8 cellular contexts compared by ENCODE assay signal in the genomic region with DNA sequence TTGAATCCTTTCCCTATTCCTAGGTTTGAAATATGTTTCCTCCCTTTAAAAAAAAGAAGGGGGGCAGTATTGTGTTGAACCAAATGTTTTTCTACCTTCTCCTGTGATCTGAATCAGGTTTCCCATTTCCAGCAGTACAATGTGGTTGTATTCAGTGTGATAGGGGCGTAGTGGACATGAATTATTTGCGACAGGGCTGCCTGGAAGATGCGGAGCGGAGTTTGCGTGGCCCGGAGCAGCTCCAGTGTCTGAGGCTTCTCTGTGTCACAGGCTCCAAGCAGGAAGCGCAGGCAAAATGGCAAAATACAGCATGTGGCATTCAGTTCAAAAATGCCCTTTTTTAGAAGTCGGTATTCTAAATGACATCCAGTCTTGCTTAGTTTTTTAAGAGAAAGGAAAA.
DNase-seq lines count a peak whose midpoint lies in the region; ATAC-seq and TF ChIP-seq lines count a peak whose summit lies in the region.

No MANE protein-coding gene starts in this region.

- peaks cover 38% of the 10 kb centered on the region for H3K4me1 ChIP-seq in HEK293 (ENCODE audit: control insufficient read depth, insufficient read depth, low read length)

- no peaks in the 10 kb centered on the region for H3K36me3 ChIP-seq in HEK293 (ENCODE audit: control insufficient read depth in 2 of 2, insufficient read depth in 1 of 2, low read length in 2 of 2)

- no peaks in the 10 kb centered on the region for H3K36me3 Mint-ChIP-seq in T-helper 17 cell (ENCODE audit: low read depth)

- in situ Hi-C loops in astrocyte of the spinal cord (cut with HindIII; ENCODE audit: low sequenced_read_pairs): no loop called here

- H3K9me3 ChIP-seq in HEK293 (ENCODE audit: control insufficient read depth, insufficient read depth, low read depth, low read length) (no peaks in the 10 kb centered on the region), T-helper 17 cell (ENCODE audit: control insufficient read depth, low read length, poor library complexity, severe bottlenecking) (no peaks in the 10 kb centered on the region)

- H3K27me3 Mint-ChIP-seq in T-helper 17 cell: no peaks in the 10 kb centered on the region

- H3K27ac Mint-ChIP-seq in T-helper 17 cell: peak overlapping the region; percentile 98

- ATAC-seq in T-helper 17 cell (peak; percentile 59), HG03039 (IDR thresholded peaks at IDR 0.05; ENCODE audit: unreplicated experiment) (no peak)

- H3K4me1 Mint-ChIP-seq in T-helper 17 cell: peaks cover 29% of the 10 kb centered on the region

- POLR2A ChIA-PET in HEK293 (lab: Yijun Ruan, JAX): no interaction called here

- CTCF ChIA-PET in HEK293 (lab: Yijun Ruan, JAX): interaction anchor here (0.7 kb wide), 1 partner anchor 75 kb away, joined by 3 read pairs; no protein-coding TSS in a partner anchor

- no peak; the same call in 1 of the 2 replicates for TF ChIP-seq CTCF in HEK293 (tag by site-specific recombination; IDR thresholded peaks at IDR 0.05)
- TF ChIP-seq CTCF in astrocyte of the spinal cord (IDR thresholded peaks at IDR 0.05; ENCODE audit: low read depth, low read length): no peak

- H3K4me3 ChIP-seq in HEK293 (ENCODE audit: low read depth, low read length) (peak overlapping the region; percentile 69), astrocyte of the spinal cord (ENCODE audit: low read depth, low read length) (peak overlapping the region; percentile 57)

- peak overlapping the region; percentile 62 for H3K27ac ChIP-seq in HEK293 (ENCODE audit: extremely low read depth, low read depth, low read length)

- peak overlapping the region; percentile 96 for H3K4me3 Mint-ChIP-seq in T-helper 17 cell

- DNase-seq in DMS 273 treated with DMSO at 0.1 percent for 48 hours (lab: John Stamatoyannopoulos, UW) (peak; percentile 55), NCI-H1694 treated with DMSO at 0.1 percent for 48 hours (lab: John Stamatoyannopoulos, UW) (peak; percentile 74), T-helper 17 cell (peak; percentile 28 to 57 (median 48)), astrocyte of the spinal cord (ENCODE audit: low read depth, low spot score) (peak; percentile 96), hippocampal formation (lab: John Stamatoyannopoulos, UW) (peak; percentile 84 to 94), renal cortical epithelial cell (ENCODE audit: low read depth) (peak; percentile 77)

TF ChIP-seq in HEK293, 187 proteins besides CTCF, POLR2A, EP300 and RAD21 (continues in another document):
- TF ChIP-seq, protein P1, sequence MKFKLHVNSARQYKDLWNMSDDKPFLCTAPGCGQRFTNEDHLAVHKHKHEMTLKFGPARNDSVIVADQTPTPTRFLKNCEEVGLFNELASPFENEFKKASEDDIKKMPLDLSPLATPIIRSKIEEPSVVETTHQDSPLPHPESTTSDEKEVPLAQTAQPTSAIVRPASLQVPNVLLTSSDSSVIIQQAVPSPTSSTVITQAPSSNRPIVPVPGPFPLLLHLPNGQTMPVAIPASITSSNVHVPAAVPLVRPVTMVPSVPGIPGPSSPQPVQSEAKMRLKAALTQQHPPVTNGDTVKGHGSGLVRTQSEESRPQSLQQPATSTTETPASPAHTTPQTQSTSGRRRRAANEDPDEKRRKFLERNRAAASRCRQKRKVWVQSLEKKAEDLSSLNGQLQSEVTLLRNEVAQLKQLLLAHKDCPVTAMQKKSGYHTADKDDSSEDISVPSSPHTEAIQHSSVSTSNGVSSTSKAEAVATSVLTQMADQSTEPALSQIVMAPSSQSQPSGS (tag by site-specific recombination; IDR thresholded peaks at IDR 0.05; ENCODE audit: low read depth): no peak
- TF ChIP-seq SETDB1 (IDR thresholded peaks at IDR 0.05; ENCODE audit: insufficient read length, low read length) (no peak), ZNF350 (tag by site-specific recombination; IDR thresholded peaks at IDR 0.05) (no peak), ZNF670 (tag by site-specific recombination; IDR thresholded peaks at IDR 0.05; ENCODE audit: low read depth) (no peak), ZNF311 (tag by site-specific recombination; IDR thresholded peaks at IDR 0.05; ENCODE audit: borderline replicate concordance) (no peak), ZNF335 (tag by site-specific recombination; conservative IDR thresholded peaks at IDR 0.05) (peak; percentile 15), ZNF776 (tag by site-specific recombination; IDR thresholded peaks at IDR 0.05; ENCODE audit: borderline replicate concordance) (no peak), ZNF596 (tag by site-specific recombination; IDR thresholded peaks at IDR 0.05) (no peak), HOXC10 (CRISPR knock-in tag; IDR thresholded peaks at IDR 0.05) (peak; percentile 82; the same call in 1 of the 2 replicates), KLF8 (tag by site-specific recombination; IDR thresholded peaks at IDR 0.05) (peak; percentile 77), SP3 (tag by site-specific recombination; IDR thresholded peaks at IDR 0.05) (0 out of 2 replicates have a peak, but pooled peaks have one; percentile 15), IKZF3 (tag by site-specific recombination; IDR thresholded peaks at IDR 0.05) (peak; percentile 16; the same call in 1 of the 2 replicates), ZNF274 (IDR thresholded peaks at IDR 0.05; ENCODE audit: low read length) (no peak), ZNF274 (tag by site-specific recombination; IDR thresholded peaks at IDR 0.05; ENCODE audit: borderline replicate concordance) (no peak), TCF7L2 (IDR thresholded peaks at IDR 0.05; ENCODE audit: borderline replicate concordance, low read depth, low read length) (no peak), BCL11B (tag by site-specific recombination; IDR thresholded peaks at IDR 0.05; ENCODE audit: low read depth) (no peak), BCL11A (tag by site-specific recombination; IDR thresholded peaks at IDR 0.05; ENCODE audit: low read depth) (no peak), ZNF184 (tag by site-specific recombination; IDR thresholded peaks at IDR 0.05) (peak; percentile 79; the same call in 1 of the 2 replicates), ZNF248 (tag by site-specific recombination; IDR thresholded peaks at IDR 0.05) (no peak), KLF7 (tag by site-specific recombination; IDR thresholded peaks at IDR 0.05; ENCODE audit: borderline replicate concordance) (no peak; the same call in 1 of the 2 replicates), ZNF132 (tag by site-specific recombination; IDR thresholded peaks at IDR 0.05; ENCODE audit: borderline replicate concordance) (no peak), SP7 (tag by site-specific recombination; IDR thresholded peaks at IDR 0.05) (peak; percentile 34; the same call in 1 of the 2 replicates), GLI2 (tag by site-specific recombination; IDR thresholded peaks at IDR 0.05; ENCODE audit: borderline replicate concordance, low read depth) (no peak)
- TF ChIP-seq, protein P2, sequence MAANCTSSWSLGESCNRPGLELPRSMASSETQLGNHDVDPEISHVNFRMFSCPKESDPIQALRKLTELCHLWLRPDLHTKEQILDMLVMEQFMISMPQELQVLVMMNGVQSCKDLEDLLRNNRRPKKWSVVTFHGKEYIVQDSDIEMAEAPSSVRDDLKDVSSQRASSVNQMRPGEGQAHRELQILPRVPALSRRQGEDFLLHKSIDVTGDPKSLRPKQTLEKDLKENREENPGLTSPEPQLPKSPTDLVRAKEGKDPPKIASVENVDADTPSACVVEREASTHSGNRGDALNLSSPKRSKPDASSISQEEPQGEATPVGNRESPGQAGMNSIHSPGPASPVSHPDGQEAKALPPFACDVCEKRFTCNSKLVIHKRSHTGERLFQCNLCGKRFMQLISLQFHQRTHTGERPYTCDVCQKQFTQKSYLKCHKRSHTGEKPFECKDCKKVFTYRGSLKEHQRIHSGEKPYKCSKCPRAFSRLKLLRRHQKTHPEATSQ (tag by site-specific recombination; IDR thresholded peaks at IDR 0.05): no peak
- TF ChIP-seq, protein P3, sequence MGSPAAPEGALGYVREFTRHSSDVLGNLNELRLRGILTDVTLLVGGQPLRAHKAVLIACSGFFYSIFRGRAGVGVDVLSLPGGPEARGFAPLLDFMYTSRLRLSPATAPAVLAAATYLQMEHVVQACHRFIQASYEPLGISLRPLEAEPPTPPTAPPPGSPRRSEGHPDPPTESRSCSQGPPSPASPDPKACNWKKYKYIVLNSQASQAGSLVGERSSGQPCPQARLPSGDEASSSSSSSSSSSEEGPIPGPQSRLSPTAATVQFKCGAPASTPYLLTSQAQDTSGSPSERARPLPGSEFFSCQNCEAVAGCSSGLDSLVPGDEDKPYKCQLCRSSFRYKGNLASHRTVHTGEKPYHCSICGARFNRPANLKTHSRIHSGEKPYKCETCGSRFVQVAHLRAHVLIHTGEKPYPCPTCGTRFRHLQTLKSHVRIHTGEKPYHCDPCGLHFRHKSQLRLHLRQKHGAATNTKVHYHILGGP (tag by site-specific recombination; IDR thresholded peaks at IDR 0.05): no peak
- TF ChIP-seq, protein P4, sequence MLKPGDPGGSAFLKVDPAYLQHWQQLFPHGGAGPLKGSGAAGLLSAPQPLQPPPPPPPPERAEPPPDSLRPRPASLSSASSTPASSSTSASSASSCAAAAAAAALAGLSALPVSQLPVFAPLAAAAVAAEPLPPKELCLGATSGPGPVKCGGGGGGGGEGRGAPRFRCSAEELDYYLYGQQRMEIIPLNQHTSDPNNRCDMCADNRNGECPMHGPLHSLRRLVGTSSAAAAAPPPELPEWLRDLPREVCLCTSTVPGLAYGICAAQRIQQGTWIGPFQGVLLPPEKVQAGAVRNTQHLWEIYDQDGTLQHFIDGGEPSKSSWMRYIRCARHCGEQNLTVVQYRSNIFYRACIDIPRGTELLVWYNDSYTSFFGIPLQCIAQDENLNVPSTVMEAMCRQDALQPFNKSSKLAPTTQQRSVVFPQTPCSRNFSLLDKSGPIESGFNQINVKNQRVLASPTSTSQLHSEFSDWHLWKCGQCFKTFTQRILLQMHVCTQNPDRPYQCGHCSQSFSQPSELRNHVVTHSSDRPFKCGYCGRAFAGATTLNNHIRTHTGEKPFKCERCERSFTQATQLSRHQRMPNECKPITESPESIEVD (tag by site-specific recombination; IDR thresholded peaks at IDR 0.05): no peak
- TF ChIP-seq, protein P5, sequence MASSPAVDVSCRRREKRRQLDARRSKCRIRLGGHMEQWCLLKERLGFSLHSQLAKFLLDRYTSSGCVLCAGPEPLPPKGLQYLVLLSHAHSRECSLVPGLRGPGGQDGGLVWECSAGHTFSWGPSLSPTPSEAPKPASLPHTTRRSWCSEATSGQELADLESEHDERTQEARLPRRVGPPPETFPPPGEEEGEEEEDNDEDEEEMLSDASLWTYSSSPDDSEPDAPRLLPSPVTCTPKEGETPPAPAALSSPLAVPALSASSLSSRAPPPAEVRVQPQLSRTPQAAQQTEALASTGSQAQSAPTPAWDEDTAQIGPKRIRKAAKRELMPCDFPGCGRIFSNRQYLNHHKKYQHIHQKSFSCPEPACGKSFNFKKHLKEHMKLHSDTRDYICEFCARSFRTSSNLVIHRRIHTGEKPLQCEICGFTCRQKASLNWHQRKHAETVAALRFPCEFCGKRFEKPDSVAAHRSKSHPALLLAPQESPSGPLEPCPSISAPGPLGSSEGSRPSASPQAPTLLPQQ (tag by site-specific recombination; IDR thresholded peaks at IDR 0.05): peak; percentile 24; the same call in 1 of the 2 replicates
